24 cellular contexts compared by ENCODE assay signal in genomic region chr1:225494789-225495359, GRCh38.
A peak's percentile ranks its signal among the peaks of the same experiment; 100 is the strongest.
DNase-seq lines count a peak whose midpoint lies in the region; ATAC-seq, FAIRE-seq and TF ChIP-seq lines count a peak whose summit lies in the region.
"Had no signal": no experiment of that assay in that cellular context is flagged by ENCODE, and none has a peak within 500 bp of the region (broad histone marks: within the 10 kb centered on the region; RNA-seq: fewer than 3 reads in every experiment).

No MANE protein-coding gene starts in this region.

- H3K36me3 ChIP-seq in OCI-LY3 (replicated peaks; ENCODE audit: low read depth, low read length) (no peaks in the 10 kb centered on the region), K562 (ENCODE audit: control insufficient read depth, insufficient read depth, low read length) (no peaks in the 10 kb centered on the region), thyroid gland (no peaks in the 10 kb centered on the region)

- peak overlapping the region; percentile 81 for H3K4me2 ChIP-seq in OCI-LY3 (ENCODE audit: low read length)
- H3K4me2 ChIP-seq in K562 (ENCODE audit: insufficient read depth, low read length): no peak overlapping the region

- TF ChIP-seq CTCF in OCI-LY3 (IDR thresholded peaks at IDR 0.05; ENCODE audit: low read depth, low read length) (no peak), K562 (IDR thresholded peaks at IDR 0.05 in 2 of 3, conservative IDR thresholded peaks at IDR 0.05 in 1 of 3; ENCODE audit: insufficient read depth in 2 of 3, low read depth in 1 of 3, low read length in 3 of 3) (no peak), thyroid gland (IDR thresholded peaks at IDR 0.05) (no peak)

- no peak for TF ChIP-seq EP300 in K562 (IDR thresholded peaks at IDR 0.05; ENCODE audit: low read length)

- TF ChIP-seq POLR2A in K562 (conservative IDR thresholded peaks at IDR 0.05) (no peak), thyroid gland (IDR thresholded peaks at IDR 0.05) (no peak), GM18505 (IDR thresholded peaks at IDR 0.05; ENCODE audit: borderline replicate concordance, extremely low read depth, insufficient read depth, insufficient read length) (no peak)

- TF ChIP-seq RAD21 in K562 (CRISPR knock-in tag; conservative IDR thresholded peaks at IDR 0.05 in 1 of 2, IDR thresholded peaks at IDR 0.05 in 1 of 2): no peak

- no peaks in the 10 kb centered on the region for H3K79me2 ChIP-seq in OCI-LY3 (ENCODE audit: low read length)
- H3K79me2 ChIP-seq in K562 (ENCODE audit: control insufficient read depth, insufficient read depth, low read length): no peaks in the 10 kb centered on the region

- CTCF ChIA-PET in K562 (lab: Yijun Ruan, JAX; ENCODE audit: low intra/inter-chr PET ratio): no interaction called here

- no peaks in the 10 kb centered on the region; the same call in 1 of the 2 replicates for H4K20me1 ChIP-seq in OCI-LY3 (ENCODE audit: insufficient read depth, low read length)
- no peaks in the 10 kb centered on the region for H4K20me1 ChIP-seq in K562 (replicated peaks; ENCODE audit: control insufficient read depth, insufficient read depth, low read length)

- H3K27ac ChIP-seq in OCI-LY3 (ENCODE audit: low read length): no peak overlapping the region
- no peak overlapping the region for H3K27ac ChIP-seq in K562 (ENCODE audit: extremely low read depth, low read depth, low read length)
- H3K27ac ChIP-seq in thyroid gland: no peak overlapping the region
- H3K27ac ChIP-seq: 22Rv1, C4-2B, SK-N-MC had no signal

- no peaks in the 10 kb centered on the region for H3K9me1 ChIP-seq in K562 (ENCODE audit: control insufficient read depth, insufficient read depth, low read length)

- peak overlapping the region; percentile 55 for H3K4me3 ChIP-seq in OCI-LY3 (ENCODE audit: low read length)
- no peak overlapping the region for H3K4me3 ChIP-seq in K562
- no peak overlapping the region for H3K4me3 ChIP-seq in thyroid gland (replicated peaks in 1 of 3)
- H3K4me3 ChIP-seq: SK-N-MC had no signal

- under 1% methylated on average over 7 of the region's 7 CpGs for WGBS in K562 (ENCODE audit: insufficient coverage, low coverage, missing lambda C conversion rate)
- 84 to 88% methylated on average over 7 of the region's 7 CpGs for WGBS in thyroid gland, 2 donors

- FAIRE-seq in A204.1 (lab: Jason Lieb, UNC) (peak; percentile 55), K562 (lab: Jason Lieb, UNC) (no peak), GM19239 (lab: Jason Lieb, UNC) (no peak)

- BruUV-seq in K562 (replicated peaks; lab: Mats Ljungman, UMichigan): no TSS peak

- ATAC-seq in GM19351 (IDR thresholded peaks at IDR 0.05; ENCODE audit: unreplicated experiment): peak; percentile 64
- ATAC-seq in K562: no peak
- no peak for ATAC-seq in GM18505 (IDR thresholded peaks at IDR 0.05; ENCODE audit: unreplicated experiment)

- DNase-seq in K562 (ENCODE audit: extremely low read depth in 1 of 4, low spot score in 3 of 4): no peak
- DNase-seq in NCI-H82 treated with DMSO at 0.1 percent for 48 hours (lab: John Stamatoyannopoulos, UW; ENCODE audit: unreplicated experiment): no peak
- DNase-seq in thyroid gland: no peak
- no peak for DNase-seq in GM19239 (ENCODE audit: insufficient read length, low spot score)
- DNase-seq: AML-193; Calu3; CD8-positive, alpha-beta memory T cell; GDM1; H7; NCI-H1092; NCI-H1436 treated with DMSO at 0.1 percent for 48 hours; NCI-H1930; NCI-H226; NCI-H524; NCI-H774; SHP77; T-helper 2 cell had no signal

- H3K9ac ChIP-seq in OCI-LY3 (ENCODE audit: low read length): no peak overlapping the region
- no peak overlapping the region for H3K9ac ChIP-seq in K562 (ENCODE audit: insufficient read depth in 1 of 2, low read depth in 2 of 2, low read length in 2 of 2)

- H2AFZ ChIP-seq in OCI-LY3 (ENCODE audit: low read depth, low read length) (no peak overlapping the region), K562 (ENCODE audit: low read depth, low read length) (no peak overlapping the region)

- H3K9me3 ChIP-seq in OCI-LY3 (ENCODE audit: insufficient read depth, low read length) (no peaks in the 10 kb centered on the region), K562 (replicated peaks; ENCODE audit: control insufficient read depth, insufficient read depth, low read depth, low read length) (no peaks in the 10 kb centered on the region), thyroid gland (no peaks in the 10 kb centered on the region)

- intact Hi-C loops in K562 (cut with micrococcal nuclease) (no loop called here), thyroid gland (cut with DNase I) (no loop called here)

- in situ Hi-C loops in K562 (cut with MboI): no loop called here

- H3K27me3 ChIP-seq in OCI-LY3 (ENCODE audit: low read depth, low read length) (peaks cover 21% of the 10 kb centered on the region), K562 (ENCODE audit: control insufficient read depth in 2 of 2, insufficient read depth in 2 of 2, low read length in 2 of 2) (peaks cover 28 to 29% of the 10 kb centered on the region in 2 experiments), thyroid gland (no peaks in the 10 kb centered on the region)

- H3K4me1 ChIP-seq in OCI-LY3 (ENCODE audit: low read length): peaks cover 28% of the 10 kb centered on the region
- no peaks in the 10 kb centered on the region for H3K4me1 ChIP-seq in K562 (replicated peaks in 1 of 2; ENCODE audit: control insufficient read depth in 2 of 2, insufficient read depth in 2 of 2, low read length in 2 of 2)
- no peaks in the 10 kb centered on the region for H3K4me1 ChIP-seq in thyroid gland

- POLR2A ChIA-PET in K562 (lab: Yijun Ruan, JAX): interaction anchor here (1.3 to 1.7 kb wide), 2 partner anchors 13 to 274 kb away, joined by 4 to 5 read pairs; no protein-coding TSS in a partner anchor

TF ChIP-seq in K562, 482 proteins besides CTCF, POLR2A, EP300 and RAD21:
- TF ChIP-seq PKNOX1 (IDR thresholded peaks at IDR 0.05): peak; percentile 47
- TF ChIP-seq KLF13 (tag; IDR thresholded peaks at IDR 0.05; ENCODE audit: borderline replicate concordance, low read depth): no peak
- TF ChIP-seq BMI1 (IDR thresholded peaks at IDR 0.05; ENCODE audit: low read length): peak; percentile 56; the same call in 1 of the 2 replicates
